19 cellular contexts compared by ENCODE assay signal in genomic region chr6:37618916-37619605, GRCh38.
A peak's percentile ranks its signal among the peaks of the same experiment; 100 is the strongest.
DNase-seq lines count a peak whose midpoint lies in the region; ATAC-seq and TF ChIP-seq lines count a peak whose summit lies in the region.
"Had no signal": no experiment of that assay in that cellular context is flagged by ENCODE, and none has a peak within 500 bp of the region (broad histone marks: within the 10 kb centered on the region; RNA-seq: fewer than 3 reads in every experiment).

No MANE protein-coding gene starts in this region.

- H3K36me3 Mint-ChIP-seq in naive thymus-derived CD8-positive, alpha-beta T cell, result no peaks in the 10 kb centered on the region
- H3K36me3 Mint-ChIP-seq in GM23338 (ENCODE audit: low read depth), result no peaks in the 10 kb centered on the region

- H3K79me2 ChIP-seq in GM23248 (ENCODE audit: insufficient read depth) (no peaks in the 10 kb centered on the region), GM23338 (replicated peaks; ENCODE audit: insufficient read depth) (no peaks in the 10 kb centered on the region)

- H3K36me3 ChIP-seq in GM23248 (ENCODE audit: low read depth) (no peaks in the 10 kb centered on the region), SK-N-MC (ENCODE audit: insufficient read depth, low read length) (no peaks in the 10 kb centered on the region), GM23338 (ENCODE audit: insufficient read depth) (no peaks in the 10 kb centered on the region)
- H3K36me3 ChIP-seq: breast epithelium had no signal

- peak overlapping the region in 3 of 10 donors; percentile 49 to 80 (median 77) for H3K27ac Mint-ChIP-seq in naive thymus-derived CD8-positive, alpha-beta T cell
- H3K27ac Mint-ChIP-seq in GM23338, result no peak overlapping the region

- H2AFZ ChIP-seq in GM23248, result peak overlapping the region; percentile 48
- no peak overlapping the region for H2AFZ ChIP-seq in GM23338

- peak; percentile 52 to 57 for ATAC-seq in naive thymus-derived CD8-positive, alpha-beta T cell
- ATAC-seq in GM23338, result no peak
- ATAC-seq in HG03432 (IDR thresholded peaks at IDR 0.05; ENCODE audit: unreplicated experiment), result no peak
- ATAC-seq in HG03571 (IDR thresholded peaks at IDR 0.05; ENCODE audit: unreplicated experiment), result no peak
- ATAC-seq: HCT116 had no signal

- no peaks in the 10 kb centered on the region for H3K9me2 ChIP-seq in GM23248 (ENCODE audit: insufficient read depth)
- H3K9me2 ChIP-seq in GM23338 (ENCODE audit: insufficient read depth), result no peaks in the 10 kb centered on the region

- H3K4me2 ChIP-seq in GM23248 (ENCODE audit: unreplicated experiment), result peak overlapping the region; percentile 55
- H3K4me2 ChIP-seq in GM23338, result no peak overlapping the region
- H3K4me2 ChIP-seq: KMS-11 had no signal

- TF ChIP-seq CTCF in GM23338 (conservative IDR thresholded peaks at IDR 0.05; ENCODE audit: low read depth in 2 of 2), result peak in 1 of 2 experiments; percentile 18; a peak in 1 of 4 replicates

- peak overlapping the region in 8 of 10 donors; percentile 15 to 62 (median 40) for H3K4me3 Mint-ChIP-seq in naive thymus-derived CD8-positive, alpha-beta T cell
- H3K4me3 Mint-ChIP-seq in GM23338, result no peak overlapping the region

- in situ Hi-C loops in GM23248 (cut with MboI), result no loop called here

- H3K4me3 ChIP-seq in GM23248 (no peak overlapping the region), SK-N-MC (peak overlapping the region; percentile 40; the same call in 1 of the 2 replicates), GM23338 (no peak overlapping the region)
- H3K4me3 ChIP-seq: breast epithelium had no signal

- H4K20me1 ChIP-seq in GM23248 (ENCODE audit: insufficient read depth) (no peaks in the 10 kb centered on the region), GM23338 (replicated peaks; ENCODE audit: insufficient read depth) (no peaks in the 10 kb centered on the region)

- WGBS in GM23248 (ENCODE audit: low coverage in 1 of 2, low lambda C conversion rate in 2 of 2, missing lambda C conversion rate in 2 of 2), 2 experiments, result 20 to 24% methylated on average over 12 of the region's 12 CpGs

- H3K4me1 ChIP-seq in GM23248 (ENCODE audit: insufficient read depth) (peaks cover 37% of the 10 kb centered on the region), GM23338 (ENCODE audit: insufficient read depth) (no peaks in the 10 kb centered on the region)
- H3K4me1 ChIP-seq: breast epithelium had no signal

- H3K9me3 Mint-ChIP-seq in naive thymus-derived CD8-positive, alpha-beta T cell, result no peaks in the 10 kb centered on the region
- H3K9me3 Mint-ChIP-seq in GM23338, result no peaks in the 10 kb centered on the region; the same call in 2 of the 3 replicates

- no peak overlapping the region; the same call in 1 of the 2 replicates for H3K27ac ChIP-seq in GM23248
- no peak overlapping the region for H3K27ac ChIP-seq in SK-N-MC
- H3K27ac ChIP-seq in GM23338 (ENCODE audit: low read depth), result no peak overlapping the region
- H3K27ac ChIP-seq: breast epithelium, C4-2B, HL-60, KMS-11 had no signal

- H3K27me3 ChIP-seq in GM23248 (replicated peaks; ENCODE audit: insufficient read depth) (no peaks in the 10 kb centered on the region), GM23338 (ENCODE audit: insufficient read depth) (no peaks in the 10 kb centered on the region)

- POLR2A ChIA-PET in naive thymus-derived CD8-positive, alpha-beta T cell (lab: Charles Lee), result interaction anchor here (0.8 kb wide), 1 partner anchor 24 kb away, joined by 4 read pairs; no protein-coding TSS in a partner anchor

- peaks cover 43 to 55% (median 50%) of the 10 kb centered on the region in 4 donors for H3K4me1 Mint-ChIP-seq in naive thymus-derived CD8-positive, alpha-beta T cell
- no peaks in the 10 kb centered on the region; the same call in 2 of the 3 replicates for H3K4me1 Mint-ChIP-seq in GM23338

- H3K9ac ChIP-seq in GM23248 (no peak overlapping the region; the same call in 1 of the 2 replicates), SK-N-MC (ENCODE audit: insufficient read length) (no peak overlapping the region)
- H3K9ac ChIP-seq: KMS-11 had no signal

- no peaks in the 10 kb centered on the region for H3K9me3 ChIP-seq in GM23248 (ENCODE audit: low read depth)
- no peaks in the 10 kb centered on the region for H3K9me3 ChIP-seq in SK-N-MC (ENCODE audit: low read depth, low read length)
- H3K9me3 ChIP-seq: breast epithelium had no signal

- peaks cover 0 to 9% (median 0%) of the 10 kb centered on the region in 5 donors for H3K27me3 Mint-ChIP-seq in naive thymus-derived CD8-positive, alpha-beta T cell
- H3K27me3 Mint-ChIP-seq in GM23338 (ENCODE audit: insufficient read depth, low read depth, poor library complexity), result peaks cover 7% of the 10 kb centered on the region

- H3F3A ChIP-seq in GM23248 (ENCODE audit: insufficient read depth), result peaks cover 5% of the 10 kb centered on the region
- no peaks in the 10 kb centered on the region for H3F3A ChIP-seq in GM23338 (replicated peaks; ENCODE audit: low read depth)

- peak; percentile 19 for DNase-seq in CD1c-positive myeloid dendritic cell (ENCODE audit: extremely low spot score)
- DNase-seq in GM23248, result peak; percentile 63
- DNase-seq in SK-N-MC (ENCODE audit: low read depth, low spot score), result no peak
- peak in 2 of 10 donors; percentile 3 to 18 for DNase-seq in naive thymus-derived CD8-positive, alpha-beta T cell
- DNase-seq in H4 (ENCODE audit: low spot score), result no peak
- no peak for DNase-seq in GM23338 (ENCODE audit: low spot score)
- DNase-seq: activated CD8-positive, alpha-beta memory T cell treated with anti-CD3 and anti-CD28 coated beads for 24 hours; glutamatergic neuron; mesendoderm; NCI-H2029; NCI-H748 treated with DMSO at 0.1 percent for 48 hours; nucleus accumbens had no signal

TF ChIP-seq in GM23338, 12 proteins besides CTCF, POLR2A, EP300 and RAD21 (continues in another document):
- TF ChIP-seq ETS1 (IDR thresholded peaks at IDR 0.05), result no peak
- TF ChIP-seq ZNF331 (CRISPR knock-in tag; IDR thresholded peaks at IDR 0.05; ENCODE audit: low read depth), result no peak
- TF ChIP-seq STAT1 (IDR thresholded peaks at IDR 0.05; ENCODE audit: unreplicated experiment), result no peak
- TF ChIP-seq EZH2 (IDR thresholded peaks at IDR 0.05; ENCODE audit: low read depth, unreplicated experiment), result no peak
- TF ChIP-seq CREB1 (CRISPR knock-in tag; IDR thresholded peaks at IDR 0.05; ENCODE audit: low read depth), result no peak
- TF ChIP-seq ZNF114 (CRISPR knock-in tag; IDR thresholded peaks at IDR 0.05), result no peak
- no peak for TF ChIP-seq REST (IDR thresholded peaks at IDR 0.05; ENCODE audit: unreplicated experiment)
- TF ChIP-seq NANOG (IDR thresholded peaks at IDR 0.05; ENCODE audit: borderline replicate concordance), result no peak
- no peak for TF ChIP-seq JUNB (IDR thresholded peaks at IDR 0.05; ENCODE audit: unreplicated experiment)
- TF ChIP-seq EZH2phosphoT487 (IDR thresholded peaks at IDR 0.05; ENCODE audit: unreplicated experiment), result no peak

Comparison
In these comparisons a context has a peak if more than half of its experiments do, and no peak if none do; other contexts are left out.
1. DNase-seq: peak in CD1c-positive myeloid dendritic cell (single experiment) and GM23248 (single experiment); none in SK-N-MC (single experiment), H4 (single experiment) and GM23338 (single experiment).
2. ATAC-seq: peak in naive thymus-derived CD8-positive, alpha-beta T cell (2 of 2); none in GM23338 (single experiment), HG03432 (single experiment) and HG03571 (single experiment).